In the genomic region with DNA sequence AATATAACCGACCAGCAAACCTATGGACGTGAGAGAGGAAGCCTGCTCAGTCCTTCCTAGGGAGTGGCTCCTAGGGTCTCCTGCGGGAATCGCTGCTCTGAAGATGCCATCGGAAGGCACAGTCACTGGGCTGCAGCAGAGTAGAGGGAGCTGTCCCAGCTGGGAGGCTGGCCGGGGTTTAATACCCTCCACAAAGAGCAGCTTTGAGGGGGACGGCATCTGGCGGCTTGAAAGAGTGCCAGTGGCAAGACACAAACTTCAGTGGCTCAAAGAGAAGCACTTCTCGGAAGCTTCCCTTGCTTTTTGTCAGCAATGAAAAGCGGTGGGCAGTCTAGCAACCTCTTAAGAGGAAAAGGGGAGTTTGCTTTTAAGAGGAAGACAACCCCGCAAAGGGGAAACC, we compare ENCODE assay signal across 18 cellular contexts.
DNase-seq lines count a peak whose midpoint lies in the region; TF ChIP-seq lines count a peak whose summit lies in the region.
"Had no signal": no experiment of that assay in that cellular context is flagged by ENCODE, and none has a peak within 500 bp of the region (broad histone marks: within the 10 kb centered on the region; RNA-seq: fewer than 3 reads in every experiment).

No MANE protein-coding gene starts in this region.

- H3K4me3 ChIP-seq in H7 (ENCODE audit: insufficient read depth, low read depth, low read length): no peak overlapping the region
- H3K4me3 ChIP-seq in uterus: no peak overlapping the region
- H3K4me3 ChIP-seq: adrenal gland, upper lobe of right lung had no signal

- no peak for TF ChIP-seq POLR2A in uterus (IDR thresholded peaks at IDR 0.05)

- no peaks in the 10 kb centered on the region for H3K9me3 ChIP-seq in uterus
- H3K9me3 ChIP-seq: adrenal gland, upper lobe of right lung had no signal

- no peak for TF ChIP-seq CTCF in uterus (IDR thresholded peaks at IDR 0.05)

- H3K4me1 ChIP-seq in uterus: no peaks in the 10 kb centered on the region
- H3K4me1 ChIP-seq: adrenal gland, upper lobe of right lung had no signal

- H3K27ac ChIP-seq in caudate nucleus (ENCODE audit: low read depth, low read length) (peak overlapping the region; percentile 39), layer of hippocampus (ENCODE audit: low read depth, low read length) (peak overlapping the region; percentile 54), uterus (no peak overlapping the region)
- H3K27ac ChIP-seq: adrenal gland, RWPE1, upper lobe of right lung had no signal

- H3K36me3 ChIP-seq in H7 (replicated peaks; ENCODE audit: control insufficient read depth, insufficient read depth, low read length): no peaks in the 10 kb centered on the region
- H3K36me3 ChIP-seq in uterus: no peaks in the 10 kb centered on the region
- H3K36me3 ChIP-seq: adrenal gland, upper lobe of right lung had no signal

- intact Hi-C loops in posterior cingulate gyrus (cut with DNase I) (no loop called here), uterus (cut with DNase I; ENCODE audit: low total_unique reads) (no loop called here)

- peaks cover 24% of the 10 kb centered on the region for H3K27me3 ChIP-seq in H7 (ENCODE audit: control insufficient read depth, insufficient read depth, low read length)
- H3K27me3 ChIP-seq in layer of hippocampus (ENCODE audit: control insufficient read depth, insufficient read depth, low read length): no peaks in the 10 kb centered on the region
- no peaks in the 10 kb centered on the region for H3K27me3 ChIP-seq in uterus
- H3K27me3 ChIP-seq: adrenal gland had no signal

- DNase-seq in H7: peak; percentile 66
- peak in 57 of 61 donors; percentile 17 to 84 (median 67) for DNase-seq in caudate nucleus (lab: John Stamatoyannopoulos, UW)
- peak; percentile 50 to 95 (median 73) for DNase-seq in posterior cingulate gyrus
- no peak for DNase-seq in uterus
- DNase-seq in stimulated activated CD4-positive, alpha-beta T cell treated with anti-CD3 and anti-CD28 coated beads, Interleukin-4, amount 100 ng/mL, for 24 hours: no peak
- DNase-seq in NCI-H345 (lab: John Stamatoyannopoulos, UW): no peak
- DNase-seq in COLO668 (lab: John Stamatoyannopoulos, UW; ENCODE audit: unreplicated experiment): no peak
- DNase-seq: activated CD4-positive, alpha-beta T cell treated with anti-CD3 and anti-CD28 coated beads for 4 hours; activated CD8-positive, alpha-beta memory T cell treated with anti-CD3 and anti-CD28 coated beads, Interleukin-2, amount 10 ng/mL, durations not matched to agents 7 days and 5 days; activated effector memory CD4-positive, alpha-beta T cell treated with Interleukin-2 at 50 U/mL for 16 hours; adrenal gland; CD8-positive, alpha-beta T cell; naive B cell; NCI-H1436; NCI-H2227 treated with DMSO at 0.1 percent for 48 hours; upper lobe of right lung had no signal

Comparison
In these comparisons a context has a peak if more than half of its experiments do, and no peak if none do; other contexts are left out.
1. DNase-seq: peak in H7 (single experiment), caudate nucleus (57 of 61) and posterior cingulate gyrus (10 of 10); none in uterus (0 of 2), stimulated activated CD4-positive, alpha-beta T cell treated with anti-CD3 and anti-CD28 coated beads, Interleukin-4, amount 100 ng/mL, for 24 hours (single experiment), NCI-H345 (single experiment) and COLO668 (single experiment).
2. H3K27ac ChIP-seq: peak in caudate nucleus (single experiment) and layer of hippocampus (single experiment); none in uterus (0 of 2).